ENCODE assay signal across 8 cellular contexts in the genomic region with DNA sequence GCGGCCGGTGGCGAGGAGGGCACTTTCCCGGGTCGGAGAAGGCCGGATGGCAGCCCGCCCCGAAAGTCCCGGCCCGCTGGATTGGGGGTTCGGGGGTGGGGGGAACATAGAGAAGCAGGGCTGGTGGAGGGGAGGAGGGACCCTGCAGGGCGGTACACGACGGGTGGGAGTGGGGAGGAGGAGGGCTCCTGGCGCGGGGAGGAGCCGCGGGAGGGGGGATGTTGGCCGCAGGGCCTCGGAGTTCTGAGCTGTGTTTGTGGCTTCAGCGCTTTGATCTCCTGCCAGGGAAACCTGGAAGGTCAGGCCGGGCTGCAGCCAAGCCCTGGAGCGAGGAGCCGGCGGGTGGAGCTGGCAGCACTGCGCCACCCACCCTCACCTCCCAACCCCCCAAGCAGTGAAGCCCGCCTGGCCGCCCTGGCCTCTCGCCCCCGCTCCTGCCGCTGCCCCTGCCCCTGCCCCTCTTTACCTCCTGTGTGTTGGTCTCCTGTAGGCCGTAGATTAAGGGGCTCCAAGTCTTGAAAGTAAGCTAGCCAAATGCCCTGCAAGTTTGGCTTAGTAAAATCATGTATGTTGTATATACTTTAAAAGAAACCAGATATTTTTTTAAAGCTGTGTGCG. TPM values are rescaled to one million over a fixed set of nuclear protein-coding genes. Genes with fewer than 3 reads are reported as not detected.
DNase-seq lines count a peak whose midpoint lies in the region; ATAC-seq, FAIRE-seq and TF ChIP-seq lines count a peak whose summit lies in the region.

No MANE protein-coding gene starts in this region.

- H3K4me3 ChIP-seq in HUES48 (ENCODE audit: low read depth, low read length) (peak overlapping the region; percentile 62), heart right ventricle (peak overlapping the region; percentile 15 to 58 (median 51)), pancreas (peak overlapping the region in 3 of 4 donors; percentile 25 to 44 (median 43))

- no peak for FAIRE-seq in pancreas (lab: Jason Lieb, UNC)

- H3K27me3 ChIP-seq in HUES48 (ENCODE audit: control insufficient read depth, insufficient read depth, low read length) (no peaks in the 10 kb centered on the region), heart right ventricle (peaks cover 0 to 26% (median 0%) of the 10 kb centered on the region in 7 donors), pancreas (no peaks in the 10 kb centered on the region)

- H3K9me3 ChIP-seq in HUES48 (ENCODE audit: control insufficient read depth, insufficient read depth, low read length), result no peaks in the 10 kb centered on the region
- no peaks in the 10 kb centered on the region for H3K9me3 ChIP-seq in heart right ventricle
- H3K9me3 ChIP-seq in pancreas, result no peaks in the 10 kb centered on the region

- 13 to 14% methylated on average over 30 to 33 of the region's 33 CpGs for WGBS in heart right ventricle, 2 donors
- WGBS in pancreas, 2 donors, result 1 to 3% methylated on average over 23 to 33 of the region's 33 CpGs

- peak overlapping the region; percentile 55 for H3K9ac ChIP-seq in HUES48 (ENCODE audit: low read depth, low read length)

- ATAC-seq in heart right ventricle, result peak; percentile 78 to 93 (median 90)
- ATAC-seq in pancreas, result peak; percentile 85 to 93 (median 92)

- H3K27ac ChIP-seq in HUES48 (ENCODE audit: low read depth, low read length), result peak overlapping the region; percentile 96
- peak overlapping the region; percentile 29 to 84 (median 76) for H3K27ac ChIP-seq in heart right ventricle
- H3K27ac ChIP-seq in pancreas, result peak overlapping the region; percentile 62 to 89 (median 82)

- H3K36me3 ChIP-seq in HUES48 (ENCODE audit: control insufficient read depth, insufficient read depth, low read length), result no peaks in the 10 kb centered on the region
- no peaks in the 10 kb centered on the region for H3K36me3 ChIP-seq in heart right ventricle
- no peaks in the 10 kb centered on the region for H3K36me3 ChIP-seq in pancreas

- peak; percentile 83 for DNase-seq in AG20443 (ENCODE audit: low spot score)
- peak in 35 of 56 donors; percentile 3 to 71 (median 41) for DNase-seq in amygdala (lab: John Stamatoyannopoulos, UW)
- peak; percentile 71 to 87 for DNase-seq in heart right ventricle
- peak; percentile 88 to 94 (median 92) for DNase-seq in pancreas
- no peak for DNase-seq in NCI-H345 (lab: John Stamatoyannopoulos, UW)
- DNase-seq in NCI-H524 treated with DMSO at 0.1 percent for 48 hours (lab: John Stamatoyannopoulos, UW), result no peak
- no peak for DNase-seq in occipital lobe (lab: John Stamatoyannopoulos, UW)

- intact Hi-C loops in heart right ventricle (cut with DNase I) (loop anchor here in 3 of 10 donors (2.0 to 10.0 kb wide), 5 partner anchors 112 to 1006 kb away; no protein-coding TSS in a partner anchor), pancreas (cut with DNase I) (no loop called here)

- H3K4me1 ChIP-seq in HUES48 (ENCODE audit: control insufficient read depth, insufficient read depth, low read length) (peaks cover 33% of the 10 kb centered on the region), heart right ventricle (peaks cover 6 to 34% (median 20%) of the 10 kb centered on the region in 9 donors), pancreas (peaks cover 16 to 33% (median 22%) of the 10 kb centered on the region in 3 donors)

- TF ChIP-seq CTCF in heart right ventricle (IDR thresholded peaks at IDR 0.05), result no peak
- TF ChIP-seq CTCF in pancreas (IDR thresholded peaks at IDR 0.05), result no peak

RNA-seq across cellular contexts. Expression of gene C22orf31, which starts 30.9 kb away (rescaled TPM):
- total RNA-seq in heart right ventricle (under 1 TPM in 1 of 10 donors, not detected in 9; 0.24 TPM), pancreas (not detected), occipital lobe (not detected)
- polyA plus RNA-seq in heart right ventricle (not detected), pancreas (under 1 TPM in 1 of 2 donors, not detected in 1; 0.16 TPM)

RNA-seq across cellular contexts. Expression of gene KREMEN1, which starts 42.1 kb away (rescaled TPM):
- total RNA-seq in heart right ventricle (10 to 100 TPM; 16.1 to 46.3 (median 37.5) TPM), pancreas (1 to 10 TPM; 3.3 to 8.7 (median 4.6) TPM), occipital lobe (18.9 TPM)
- polyA plus RNA-seq in heart right ventricle (10 to 100 TPM in 1 of 2 donors, 1 to 10 TPM in 1; 7.4 to 14.9 TPM), pancreas (1 to 10 TPM; 3.6 to 4.0 TPM)

Comparison
In these comparisons a context has a peak if more than half of its experiments do, and no peak if none do; other contexts are left out.
1. DNase-seq: peak in AG20443 (single experiment), amygdala (35 of 56), heart right ventricle (2 of 2) and pancreas (6 of 6); none in NCI-H345 (single experiment), NCI-H524 treated with DMSO at 0.1 percent for 48 hours (single experiment) and occipital lobe (single experiment).
2. Peak in every context shown above with its lines, with median percentiles within 50 percentile points of each other: H3K27ac ChIP-seq and H3K4me3 ChIP-seq.